In the genomic region with DNA sequence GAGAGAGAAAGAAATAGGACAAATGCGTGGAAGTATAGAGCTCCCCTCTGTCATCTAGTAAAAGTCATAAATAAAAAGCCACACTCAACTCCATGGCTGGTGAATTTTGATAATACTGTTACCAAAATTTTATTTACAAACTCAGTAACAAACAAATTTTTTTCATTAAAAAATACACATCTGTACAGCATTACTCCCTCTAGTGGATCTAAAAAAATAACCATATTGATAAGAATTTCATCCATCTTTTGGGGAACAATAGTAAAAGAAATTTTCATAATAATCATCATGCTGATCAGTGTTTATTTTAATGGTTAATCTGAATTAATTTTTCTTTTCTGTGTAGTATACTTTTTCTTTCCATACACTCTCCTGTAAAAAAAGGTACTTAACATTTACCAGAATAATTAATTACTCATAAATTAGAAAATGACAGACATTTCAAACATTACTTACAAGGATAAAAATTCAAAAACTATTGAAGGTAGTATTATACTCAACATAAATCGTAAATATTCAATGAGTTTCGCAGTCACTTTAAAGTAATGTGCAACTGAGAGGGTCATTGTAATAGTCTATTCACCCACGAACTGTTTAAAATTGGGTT, we compare ENCODE assay signal across 8 cellular contexts.
DNase-seq lines count a peak whose midpoint lies in the region; ATAC-seq, FAIRE-seq and TF ChIP-seq lines count a peak whose summit lies in the region.

No MANE protein-coding gene starts in this region.

- H3F3A ChIP-seq in neural progenitor cell (ENCODE audit: low read depth) = no peaks in the 10 kb centered on the region

- TF ChIP-seq CTCF in D721Med (IDR thresholded peaks at IDR 0.05; ENCODE audit: insufficient read depth, missing control alignments) (peak; percentile 29), neural progenitor cell (IDR thresholded peaks at IDR 0.05) (peak; percentile 38)

- H4K20me1 ChIP-seq in neural progenitor cell (ENCODE audit: low read depth) = no peaks in the 10 kb centered on the region

- H3K27ac Mint-ChIP-seq in neural progenitor cell = no peak overlapping the region
- no peak overlapping the region for H3K27ac Mint-ChIP-seq in stimulated activated naive B cell treated with anti-CD40 and anti-IgM and Interleukin-4, amounts not matched to agents 10 μg/mL and 1 μg/mL and 100 μg/mL, for 72 hours

- DNase-seq in D721Med (ENCODE audit: insufficient read length, low spot score) = no peak
- DNase-seq in NCI-H1694 (lab: John Stamatoyannopoulos, UW) = peak; percentile 11
- peak; percentile 1 for DNase-seq in cerebellar cortex (ENCODE audit: low spot score)
- DNase-seq in neural progenitor cell (ENCODE audit: low spot score) = no peak
- no peak for DNase-seq in stimulated activated naive B cell treated with anti-CD40 and anti-IgM and Interleukin-4, amounts not matched to agents 10 μg/mL and 1 μg/mL and 100 μg/mL, for 72 hours
- DNase-seq in activated CD8-positive, alpha-beta memory T cell treated with anti-CD3 and anti-CD28 coated beads for 24 hours = no peak
- DNase-seq in NCI-H82 treated with DMSO at 0.1 percent for 48 hours (lab: John Stamatoyannopoulos, UW; ENCODE audit: unreplicated experiment) = no peak

- ATAC-seq in stimulated activated naive B cell treated with anti-CD40 and anti-IgM and Interleukin-4, amounts not matched to agents 10 μg/mL and 1 μg/mL and 100 μg/mL, for 72 hours (replicated peaks) = no peak
- no peak for ATAC-seq in HG03378 (IDR thresholded peaks at IDR 0.05; ENCODE audit: unreplicated experiment)

- no peaks in the 10 kb centered on the region for H3K36me3 Mint-ChIP-seq in neural progenitor cell
- no peaks in the 10 kb centered on the region for H3K36me3 Mint-ChIP-seq in stimulated activated naive B cell treated with anti-CD40 and anti-IgM and Interleukin-4, amounts not matched to agents 10 μg/mL and 1 μg/mL and 100 μg/mL, for 72 hours

- H3K79me2 ChIP-seq in neural progenitor cell (ENCODE audit: low read depth) = no peaks in the 10 kb centered on the region

- no peaks in the 10 kb centered on the region for H3K9me3 ChIP-seq in neural progenitor cell (ENCODE audit: low read depth)

- no peak overlapping the region for H3K4me2 ChIP-seq in neural progenitor cell

- no peaks in the 10 kb centered on the region for H3K4me1 Mint-ChIP-seq in neural progenitor cell
- H3K4me1 Mint-ChIP-seq in stimulated activated naive B cell treated with anti-CD40 and anti-IgM and Interleukin-4, amounts not matched to agents 10 μg/mL and 1 μg/mL and 100 μg/mL, for 72 hours = peaks cover 0 to 4% of the 10 kb centered on the region in 2 donors

- no peaks in the 10 kb centered on the region for H3K27me3 ChIP-seq in neural progenitor cell

- H3K36me3 ChIP-seq in neural progenitor cell = no peaks in the 10 kb centered on the region

- H3K27ac ChIP-seq in neural progenitor cell = no peak overlapping the region

- H3K9me3 Mint-ChIP-seq in neural progenitor cell = peaks cover 5% of the 10 kb centered on the region
- peaks cover 4 to 6% of the 10 kb centered on the region in 2 donors for H3K9me3 Mint-ChIP-seq in stimulated activated naive B cell treated with anti-CD40 and anti-IgM and Interleukin-4, amounts not matched to agents 10 μg/mL and 1 μg/mL and 100 μg/mL, for 72 hours

- no peak overlapping the region for H3K9ac ChIP-seq in neural progenitor cell

- peaks cover 2% of the 10 kb centered on the region for H3K4me1 ChIP-seq in neural progenitor cell

- no peak overlapping the region for H3K4me3 ChIP-seq in neural progenitor cell

- no peak overlapping the region for H3K4me3 Mint-ChIP-seq in neural progenitor cell
- no peak overlapping the region for H3K4me3 Mint-ChIP-seq in stimulated activated naive B cell treated with anti-CD40 and anti-IgM and Interleukin-4, amounts not matched to agents 10 μg/mL and 1 μg/mL and 100 μg/mL, for 72 hours

- FAIRE-seq in D721Med (lab: Jason Lieb, UNC) = no peak

- H2AFZ ChIP-seq in neural progenitor cell (replicated peaks) = no peak overlapping the region

- no peaks in the 10 kb centered on the region for H3K27me3 Mint-ChIP-seq in neural progenitor cell (ENCODE audit: insufficient read depth, low read depth)
- peaks cover 11 to 16% of the 10 kb centered on the region in 2 donors for H3K27me3 Mint-ChIP-seq in stimulated activated naive B cell treated with anti-CD40 and anti-IgM and Interleukin-4, amounts not matched to agents 10 μg/mL and 1 μg/mL and 100 μg/mL, for 72 hours

Comparison
In these comparisons a context has a peak if more than half of its experiments do, and no peak if none do; other contexts are left out.
1. DNase-seq: peak in NCI-H1694 (single experiment) and cerebellar cortex (single experiment); none in D721Med (single experiment), neural progenitor cell (single experiment), stimulated activated naive B cell treated with anti-CD40 and anti-IgM and Interleukin-4, amounts not matched to agents 10 μg/mL and 1 μg/mL and 100 μg/mL, for 72 hours (single experiment), activated CD8-positive, alpha-beta memory T cell treated with anti-CD3 and anti-CD28 coated beads for 24 hours (single experiment) and NCI-H82 treated with DMSO at 0.1 percent for 48 hours (single experiment).